Comparison of ENCODE assay signal across 8 cellular contexts in the genomic region with DNA sequence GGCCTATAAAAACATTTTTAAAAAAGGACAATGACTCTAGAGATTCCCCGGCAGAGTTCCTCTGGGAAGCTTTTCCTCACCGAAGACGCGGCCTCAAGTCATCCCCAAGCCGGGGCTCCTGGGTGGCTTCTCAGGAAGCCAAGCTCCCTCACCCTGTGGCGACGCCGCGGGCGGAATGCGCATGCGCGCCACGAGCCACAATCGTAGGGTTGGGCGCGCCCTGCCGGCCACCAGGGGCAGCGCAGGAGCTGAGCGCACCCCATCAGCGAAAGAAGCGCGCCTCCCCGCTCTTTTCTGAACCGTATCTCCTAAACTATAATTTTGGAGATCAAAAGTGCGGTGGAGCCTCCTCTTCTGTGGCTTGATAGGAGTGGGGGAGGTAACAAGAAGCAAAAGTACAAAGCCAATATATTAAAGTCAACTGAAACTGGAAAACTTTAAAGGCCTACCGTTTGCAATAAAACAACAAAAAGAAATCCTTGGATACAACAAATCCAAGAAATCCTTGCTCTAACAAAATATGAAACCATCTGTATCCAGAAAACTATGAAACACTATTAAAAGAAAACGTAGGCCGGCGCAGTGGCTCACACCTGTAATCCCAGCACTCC. TPM values are rescaled to one million over a fixed set of nuclear protein-coding genes. Genes with fewer than 3 reads are reported as not detected.
DNase-seq lines count a peak whose midpoint lies in the region; ATAC-seq and TF ChIP-seq lines count a peak whose summit lies in the region.

No MANE protein-coding gene starts in this region.

- no peak overlapping the region for H3K27ac ChIP-seq in right lobe of liver

- H3K9me3 ChIP-seq in right lobe of liver, result peaks cover 0 to 3% (median 0%) of the 10 kb centered on the region in 4 donors

- TF ChIP-seq CTCF in GM06990 (IDR thresholded peaks at IDR 0.05; ENCODE audit: insufficient read depth, low read length, poor library complexity, severe bottlenecking) (peak; percentile 71), right lobe of liver (IDR thresholded peaks at IDR 0.05) (peak; percentile 38 to 69 (median 58))

- intact Hi-C loops in right lobe of liver (cut with DNase I), result no loop called here

- no peaks in the 10 kb centered on the region for H3K36me3 ChIP-seq in GM06990 (ENCODE audit: control insufficient read depth, insufficient read depth, low read length)
- no peaks in the 10 kb centered on the region for H3K36me3 ChIP-seq in right lobe of liver

- H3K4me3 ChIP-seq in GM06990 (replicated peaks; ENCODE audit: low read depth, low read length) (no peak overlapping the region), right lobe of liver (no peak overlapping the region)

- no peaks in the 10 kb centered on the region for H3K4me1 ChIP-seq in right lobe of liver

- ATAC-seq in right lobe of liver (peak; percentile 56 to 69 (median 65)), HG02981 (IDR thresholded peaks at IDR 0.05; ENCODE audit: unreplicated experiment) (no peak), GM18868 (IDR thresholded peaks at IDR 0.05; ENCODE audit: unreplicated experiment) (no peak)

- no peak for TF ChIP-seq POLR2A in right lobe of liver (IDR thresholded peaks at IDR 0.05)

- peak; percentile 58 for DNase-seq in GM06990 (ENCODE audit: extremely low read depth, insufficient read length)
- DNase-seq in activated CD4-positive, alpha-beta T cell treated with anti-CD3 and anti-CD28 coated beads for 1 hour, result peak; percentile 89
- DNase-seq in central memory CD4-positive, alpha-beta T cell, result peak; percentile 86
- DNase-seq in right lobe of liver, result peak; percentile 64 to 77 (median 72)
- peak; percentile 83 to 90 (median 88) for DNase-seq in stimulated activated CD4-positive, alpha-beta T cell treated with anti-CD3 and anti-CD28 coated beads, TNF-alpha, amount 100 ng/mL, for 4 hours (ENCODE audit: low read depth in 3 of 3)
- no peak for DNase-seq in HT-29 (ENCODE audit: low spot score)

- WGBS in right lobe of liver (ENCODE audit: insufficient coverage, low coverage, low lambda C conversion rate, missing lambda C conversion rate), result 23% methylated on average over 24 of the region's 30 CpGs

- no peaks in the 10 kb centered on the region for H3K27me3 ChIP-seq in GM06990 (replicated peaks; ENCODE audit: control insufficient read depth, insufficient read depth, low read length)
- peaks cover 0 to 9% of the 10 kb centered on the region in 2 donors for H3K27me3 ChIP-seq in right lobe of liver

RNA-seq across cellular contexts. Expression of a gene that starts 17.4 kb away (rescaled TPM):
- 10 to 100 TPM; 11.0 to 20.4 (median 13.5) TPM for total RNA-seq in right lobe of liver
- 7.8 and 8.0 TPM in 2 replicates for total RNA-seq in HT-29 (2014; rRNA removed; shearing (Covaris generic))

RNA-seq across cellular contexts. Expression of a gene that starts 51.3 kb away (rescaled TPM):
- total RNA-seq in right lobe of liver, result 1 to 10 TPM; 2.2 to 7.9 (median 5.7) TPM
- total RNA-seq in HT-29 (2014; rRNA removed; shearing (Covaris generic)), result not detected in 2 replicates

Comparison
In these comparisons a context has a peak if more than half of its experiments do, and no peak if none do; other contexts are left out.
1. ATAC-seq: peak in right lobe of liver (4 of 4); none in HG02981 (single experiment) and GM18868 (single experiment).